Comparison of ENCODE assay signal across 19 cellular contexts in genomic region chr4:58216461-58216860, GRCh38.
DNase-seq lines count a peak whose midpoint lies in the region; ATAC-seq and TF ChIP-seq lines count a peak whose summit lies in the region.
"Had no signal": no experiment of that assay in that cellular context is flagged by ENCODE, and none has a peak within 500 bp of the region (broad histone marks: within the 10 kb centered on the region; RNA-seq: fewer than 3 reads in every experiment).

No MANE protein-coding gene starts in this region.

- H3K9me3 Mint-ChIP-seq in GM23338 (no peaks in the 10 kb centered on the region), endodermal cell (peaks cover 27% of the 10 kb centered on the region)
- H3K9me3 Mint-ChIP-seq in activated CD4-positive, alpha-beta memory T cell treated with anti-CD3 and anti-CD28 coated beads for 36 hours = peaks cover 25% of the 10 kb centered on the region

- H2BK5ac ChIP-seq in mesendoderm (ENCODE audit: low read length) = no peak overlapping the region

- no peak overlapping the region for H2BK120ac ChIP-seq in mesendoderm (ENCODE audit: low read depth, low read length)

- H2BK15ac ChIP-seq in mesendoderm (replicated peaks; ENCODE audit: low read depth) = no peak overlapping the region

- H3K4me1 ChIP-seq in GM23338 (ENCODE audit: insufficient read depth) (peaks cover 20% of the 10 kb centered on the region), endodermal cell (ENCODE audit: control insufficient read depth, insufficient read depth, low read length) (peaks cover 3% of the 10 kb centered on the region), mesendoderm (ENCODE audit: control insufficient read depth, low read depth, low read length) (peaks cover 3% of the 10 kb centered on the region), osteoblast (ENCODE audit: insufficient read depth, low read length) (no peaks in the 10 kb centered on the region)
- H3K4me1 ChIP-seq: A549, Caco-2 had no signal

- peak overlapping the region; percentile 16 for H3K9ac ChIP-seq in endodermal cell (ENCODE audit: extremely low read depth, low read length, poor library complexity, severe bottlenecking)
- H3K9ac ChIP-seq in mesendoderm (ENCODE audit: low read length) = no peak overlapping the region
- H3K9ac ChIP-seq: BLaER1 treated with 17β-estradiol and CSF1 and Interleukin-3, amounts not matched to agents 10 nM and 100 nM had no signal

- no peaks in the 10 kb centered on the region for H3K79me2 ChIP-seq in GM23338 (replicated peaks; ENCODE audit: insufficient read depth)
- H3K79me2 ChIP-seq in mesendoderm (ENCODE audit: control insufficient read depth, insufficient read depth, low read length) = no peaks in the 10 kb centered on the region
- H3K79me2 ChIP-seq in osteoblast (ENCODE audit: insufficient read depth, low read length) = no peaks in the 10 kb centered on the region

- H3K18ac ChIP-seq in mesendoderm (ENCODE audit: low read length) = no peak overlapping the region

- no peak overlapping the region for H3K4me2 ChIP-seq in GM23338
- no peak overlapping the region for H3K4me2 ChIP-seq in mesendoderm (ENCODE audit: low read length)
- H3K4me2 ChIP-seq in osteoblast (ENCODE audit: insufficient read depth, low read length) = no peak overlapping the region
- H3K4me2 ChIP-seq: A549; BLaER1 treated with 17β-estradiol and CSF1 and Interleukin-3, amounts not matched to agents 10 nM and 100 nM had no signal

- H4K20me1 ChIP-seq in GM23338 (replicated peaks; ENCODE audit: insufficient read depth) = no peaks in the 10 kb centered on the region
- no peaks in the 10 kb centered on the region for H4K20me1 ChIP-seq in osteoblast (ENCODE audit: insufficient read depth, low read length)
- H4K20me1 ChIP-seq: BLaER1 treated with 17β-estradiol and CSF1 and Interleukin-3, amounts not matched to agents 10 nM and 100 nM had no signal

- H3K9me3 ChIP-seq in endodermal cell (ENCODE audit: control insufficient read depth, low read length) = peaks cover 34% of the 10 kb centered on the region
- no peaks in the 10 kb centered on the region for H3K9me3 ChIP-seq in osteoblast (ENCODE audit: low read depth, low read length)
- H3K9me3 ChIP-seq: Caco-2 had no signal

- H3K4ac ChIP-seq in mesendoderm (ENCODE audit: low read depth, low read length) = no peak overlapping the region

- POLR2A ChIA-PET in activated CD4-positive, alpha-beta memory T cell treated with anti-CD3 and anti-CD28 coated beads for 36 hours (lab: Charles Lee) = no interaction called here

- H3K4me3 Mint-ChIP-seq in GM23338 (no peak overlapping the region), endodermal cell (no peak overlapping the region)
- no peak overlapping the region for H3K4me3 Mint-ChIP-seq in activated CD4-positive, alpha-beta memory T cell treated with anti-CD3 and anti-CD28 coated beads for 36 hours
- H3K4me3 Mint-ChIP-seq: B cell; CD4-positive, alpha-beta T cell; CD8-positive, alpha-beta T cell had no signal

- ATAC-seq in GM23338 = no peak
- ATAC-seq: A549; CD8-positive, alpha-beta T cell had no signal

- H3K36me3 Mint-ChIP-seq in GM23338 (ENCODE audit: low read depth) (peaks cover 3% of the 10 kb centered on the region; the same call in 1 of the 3 replicates), endodermal cell (ENCODE audit: low read depth) (peaks cover 20% of the 10 kb centered on the region)
- H3K36me3 Mint-ChIP-seq in activated CD4-positive, alpha-beta memory T cell treated with anti-CD3 and anti-CD28 coated beads for 36 hours = no peaks in the 10 kb centered on the region
- H3K36me3 Mint-ChIP-seq: CD8-positive, alpha-beta T cell had no signal

- 73 to 83% methylated on average over 1 of the region's 1 CpG for WGBS in endodermal cell (ENCODE audit: insufficient coverage in 1 of 2, insufficient read length in 1 of 2), 2 experiments
- WGBS in mesendoderm (ENCODE audit: extremely low coverage, insufficient coverage, low lambda C conversion rate) = no CpG with 5 or more reads among the region's 1 CpG

- H2AFZ ChIP-seq in GM23338 (no peak overlapping the region), osteoblast (ENCODE audit: low read length) (no peak overlapping the region)

- no peak overlapping the region for H3K27ac ChIP-seq in GM23338 (ENCODE audit: low read depth)
- no peak overlapping the region for H3K27ac ChIP-seq in endodermal cell (ENCODE audit: low read depth, low read length)
- no peak overlapping the region for H3K27ac ChIP-seq in mesendoderm (ENCODE audit: low read depth, low read length)
- H3K27ac ChIP-seq in osteoblast (ENCODE audit: low read depth, low read length) = no peak overlapping the region
- H3K27ac ChIP-seq: 22Rv1; A549; BLaER1 treated with 17β-estradiol and CSF1 and Interleukin-3, amounts not matched to agents 10 nM and 100 nM; C4-2B had no signal

- TF ChIP-seq CTCF in GM23338 (conservative IDR thresholded peaks at IDR 0.05; ENCODE audit: low read depth in 2 of 2) (no peak), endodermal cell (conservative IDR thresholded peaks at IDR 0.05) (no peak), osteoblast (IDR thresholded peaks at IDR 0.05; ENCODE audit: extremely low read depth, low read depth, low read length) (no peak)

- H3K4me1 Mint-ChIP-seq in GM23338 (peaks cover 40% of the 10 kb centered on the region), endodermal cell (peaks cover 27% of the 10 kb centered on the region)
- no peaks in the 10 kb centered on the region for H3K4me1 Mint-ChIP-seq in activated CD4-positive, alpha-beta memory T cell treated with anti-CD3 and anti-CD28 coated beads for 36 hours (ENCODE audit: low read depth)
- H3K4me1 Mint-ChIP-seq: B cell had no signal

- peaks cover 5% of the 10 kb centered on the region for H3K27me3 Mint-ChIP-seq in GM23338 (ENCODE audit: insufficient read depth, low read depth, poor library complexity)
- H3K27me3 Mint-ChIP-seq in endodermal cell (ENCODE audit: insufficient read depth) = no peaks in the 10 kb centered on the region
- H3K27me3 Mint-ChIP-seq in activated CD4-positive, alpha-beta memory T cell treated with anti-CD3 and anti-CD28 coated beads for 36 hours = no peaks in the 10 kb centered on the region
- H3K27me3 Mint-ChIP-seq: B cell; CD4-positive, alpha-beta T cell had no signal

- CTCF ChIA-PET in activated CD4-positive, alpha-beta memory T cell treated with anti-CD3 and anti-CD28 coated beads for 36 hours (lab: Charles Lee) = no interaction called here

- DNase-seq in GM23338 (ENCODE audit: low spot score) (no peak), endodermal cell (no peak), mesendoderm (peak; percentile 84), osteoblast (ENCODE audit: insufficient read length, low spot score, missing footprints) (peak; percentile 6), iPS-NIHi11 (ENCODE audit: low spot score) (no peak), NAMALWA (ENCODE audit: low spot score) (no peak)
- no peak for DNase-seq in activated CD4-positive, alpha-beta memory T cell treated with anti-CD3 and anti-CD28 coated beads for 36 hours
- DNase-seq: AML-193; Calu3; CD4-positive, alpha-beta T cell; CD8-positive, alpha-beta T cell; DMS79 treated with DMSO at 0.1 percent for 48 hours; GF-D8 had no signal

- H3K27ac Mint-ChIP-seq in GM23338 (0 out of 2 replicates have a peak overlapping the region, but pooled peaks have one; percentile 41), endodermal cell (peak overlapping the region; percentile 1)
- no peak overlapping the region for H3K27ac Mint-ChIP-seq in activated CD4-positive, alpha-beta memory T cell treated with anti-CD3 and anti-CD28 coated beads for 36 hours
- H3K27ac Mint-ChIP-seq: B cell; CD4-positive, alpha-beta T cell; CD8-positive, alpha-beta T cell had no signal

- H3K36me3 ChIP-seq in GM23338 (ENCODE audit: insufficient read depth) (0 out of 2 replicates have a peak, but pooled peaks cover 3% of the 10 kb centered on the region), endodermal cell (ENCODE audit: control insufficient read depth, insufficient read depth, low read length) (no peaks in the 10 kb centered on the region), mesendoderm (ENCODE audit: control insufficient read depth, insufficient read depth, low read length) (no peaks in the 10 kb centered on the region), osteoblast (ENCODE audit: insufficient read depth, low read length) (no peaks in the 10 kb centered on the region)
- H3K36me3 ChIP-seq: BLaER1 treated with 17β-estradiol and CSF1 and Interleukin-3, amounts not matched to agents 10 nM and 100 nM had no signal

- no peaks in the 10 kb centered on the region for H3K27me3 ChIP-seq in GM23338 (ENCODE audit: insufficient read depth)
- H3K27me3 ChIP-seq in endodermal cell (ENCODE audit: control insufficient read depth, insufficient read depth, low read length, poor library complexity, severe bottlenecking) = no peaks in the 10 kb centered on the region
- H3K27me3 ChIP-seq in mesendoderm (ENCODE audit: insufficient read depth, low read length, poor library complexity) = no peaks in the 10 kb centered on the region
- H3K27me3 ChIP-seq in osteoblast (ENCODE audit: insufficient read depth, low read length) = no peaks in the 10 kb centered on the region
- H3K27me3 ChIP-seq: BLaER1 treated with 17β-estradiol and CSF1 and Interleukin-3, amounts not matched to agents 10 nM and 100 nM had no signal

- H3K56ac ChIP-seq in mesendoderm (ENCODE audit: low read length) = no peak overlapping the region

- H4K5ac ChIP-seq in mesendoderm (ENCODE audit: low read length) = no peak overlapping the region

- H3K79me1 ChIP-seq in mesendoderm (ENCODE audit: low read length) = no peaks in the 10 kb centered on the region

- H3K9me2 ChIP-seq in GM23338 (ENCODE audit: insufficient read depth) = peaks cover 17% of the 10 kb centered on the region

- H3F3A ChIP-seq in GM23338 (replicated peaks; ENCODE audit: low read depth) = no peaks in the 10 kb centered on the region

- H2AK5ac ChIP-seq in mesendoderm (ENCODE audit: low read length) = no peak overlapping the region

- no peak overlapping the region for H4K8ac ChIP-seq in mesendoderm (ENCODE audit: low read depth, low read length)

- H3K4me3 ChIP-seq in GM23338 = no peak overlapping the region
- peak overlapping the region; percentile 47 for H3K4me3 ChIP-seq in endodermal cell (ENCODE audit: low read length)
- H3K4me3 ChIP-seq in mesendoderm (ENCODE audit: low read length) = no peak overlapping the region
- no peak overlapping the region for H3K4me3 ChIP-seq in osteoblast (ENCODE audit: insufficient read depth, low read length)
- H3K4me3 ChIP-seq: A549; BLaER1 treated with 17β-estradiol and CSF1 and Interleukin-3, amounts not matched to agents 10 nM and 100 nM had no signal

- intact Hi-C loops in activated CD4-positive, alpha-beta memory T cell treated with anti-CD3 and anti-CD28 coated beads for 36 hours (cut with micrococcal nuclease) = no loop called here

- no peak overlapping the region for H3K23ac ChIP-seq in mesendoderm (ENCODE audit: low read length)

TF ChIP-seq in GM23338, 12 proteins besides CTCF, POLR2A, EP300 and RAD21 (continues in another document):
- TF ChIP-seq ZNF114 (CRISPR knock-in tag; IDR thresholded peaks at IDR 0.05) = no peak

Comparison
In these comparisons a context has a peak if more than half of its experiments do, and no peak if none do; other contexts are left out.
1. DNase-seq: peak in mesendoderm (single experiment) and osteoblast (single experiment); none in GM23338 (single experiment), endodermal cell (single experiment), activated CD4-positive, alpha-beta memory T cell treated with anti-CD3 and anti-CD28 coated beads for 36 hours (single experiment), iPS-NIHi11 (single experiment) and NAMALWA (single experiment).